ENCODE assay signal across 8 cellular contexts in the genomic region with DNA sequence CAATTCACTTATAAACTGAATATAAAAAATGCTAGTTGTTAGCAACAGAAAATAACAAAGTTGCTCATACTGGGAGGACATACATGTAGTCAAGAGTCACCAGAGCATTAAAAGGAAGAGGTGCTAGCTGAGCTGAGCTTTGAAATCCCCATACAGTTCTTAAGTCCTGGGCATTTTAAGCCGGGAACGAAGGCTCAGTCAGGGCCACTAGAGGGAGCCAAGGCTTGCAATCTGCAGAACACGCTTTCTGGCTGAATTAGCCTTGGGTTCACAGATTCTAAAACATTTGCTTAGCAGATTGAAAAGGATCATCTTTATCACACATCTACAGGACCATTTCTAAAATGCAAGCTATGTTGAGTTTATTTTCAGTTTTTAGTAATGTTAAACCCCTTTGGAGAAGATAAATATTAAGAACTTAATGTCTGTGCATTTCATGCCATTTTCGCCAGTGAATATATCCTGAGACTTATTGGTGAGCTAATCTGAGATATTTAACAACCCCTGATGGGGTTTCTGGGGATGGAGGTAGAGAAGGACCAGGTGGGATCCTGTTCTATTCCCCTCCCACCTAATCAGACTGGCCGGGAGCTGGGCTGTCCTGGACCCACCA. TPM values are rescaled to one million over a fixed set of nuclear protein-coding genes. Genes with fewer than 3 reads are reported as not detected.
DNase-seq lines count a peak whose midpoint lies in the region; ATAC-seq and TF ChIP-seq lines count a peak whose summit lies in the region.

No MANE protein-coding gene starts in this region.

- in situ Hi-C loops in G401 (cut with HindIII; ENCODE audit: low sequenced_read_pairs), result no loop called here

- H3K9me3 Mint-ChIP-seq in activated CD8-positive, alpha-beta T cell treated with anti-CD3 and anti-CD28 coated beads for 36 hours, result no peaks in the 10 kb centered on the region

- ATAC-seq in HG03196 (IDR thresholded peaks at IDR 0.05; ENCODE audit: unreplicated experiment) (peak; percentile 65), HG03378 (IDR thresholded peaks at IDR 0.05; ENCODE audit: unreplicated experiment) (no peak)
- ATAC-seq in activated CD8-positive, alpha-beta T cell treated with anti-CD3 and anti-CD28 coated beads for 36 hours, result peak; percentile 42
- ATAC-seq in stimulated activated naive CD8-positive, alpha-beta T cell treated with anti-CD3 and anti-CD28 coated beads, Interleukin-15, Interleukin-2, amounts not matched to agents 100 U/mL and 50 U/mL, for 24 hours, result peak; percentile 49

- TF ChIP-seq CTCF in activated CD8-positive, alpha-beta T cell treated with anti-CD3 and anti-CD28 coated beads for 36 hours (IDR thresholded peaks at IDR 0.05), result peak; percentile 63

- no peak overlapping the region for H3K27ac Mint-ChIP-seq in activated CD8-positive, alpha-beta T cell treated with anti-CD3 and anti-CD28 coated beads for 36 hours

- no peaks in the 10 kb centered on the region for H3K27me3 Mint-ChIP-seq in activated CD8-positive, alpha-beta T cell treated with anti-CD3 and anti-CD28 coated beads for 36 hours

- POLR2A ChIA-PET in activated CD8-positive, alpha-beta T cell treated with anti-CD3 and anti-CD28 coated beads for 36 hours (lab: Charles Lee), result no interaction called here

- H3K4me1 Mint-ChIP-seq in activated CD8-positive, alpha-beta T cell treated with anti-CD3 and anti-CD28 coated beads for 36 hours (ENCODE audit: low read depth), result no peaks in the 10 kb centered on the region

- H3K36me3 Mint-ChIP-seq in activated CD8-positive, alpha-beta T cell treated with anti-CD3 and anti-CD28 coated beads for 36 hours (ENCODE audit: low read depth), result no peaks in the 10 kb centered on the region

- no peak overlapping the region for H3K4me3 Mint-ChIP-seq in activated CD8-positive, alpha-beta T cell treated with anti-CD3 and anti-CD28 coated beads for 36 hours

- intact Hi-C loops in activated CD8-positive, alpha-beta T cell treated with anti-CD3 and anti-CD28 coated beads for 36 hours (cut with micrococcal nuclease), result loop anchor here (10.0 kb wide), 1 partner anchor 814 kb away; no protein-coding TSS in a partner anchor

- DNase-seq in G401 (ENCODE audit: low spot score) (peak; percentile 80), NCI-H526 treated with DMSO at 0.1 percent for 48 hours (lab: John Stamatoyannopoulos, UW) (peak; percentile 64), epidermal melanocyte (ENCODE audit: insufficient read length, low spot score) (peak; percentile 79), myocyte (ENCODE audit: low read depth) (peak; percentile 83)
- DNase-seq in activated CD8-positive, alpha-beta T cell treated with anti-CD3 and anti-CD28 coated beads for 36 hours, result peak; percentile 78
- DNase-seq in stimulated activated naive CD8-positive, alpha-beta T cell treated with anti-CD3 and anti-CD28 coated beads, Interleukin-15, Interleukin-2, amounts not matched to agents 100 U/mL and 50 U/mL, for 24 hours, result peak; percentile 62

- CTCF ChIA-PET in activated CD8-positive, alpha-beta T cell treated with anti-CD3 and anti-CD28 coated beads for 36 hours (lab: Charles Lee), result interaction anchor here (0.6 to 3.0 kb wide), 38 partner anchors 9 to 1036 kb away, joined by 3 to 18 read pairs (median 4); no protein-coding TSS in a partner anchor

RNA-seq across cellular contexts. Expression of a gene that starts 26.3 kb away (rescaled TPM):
- total RNA-seq in G401 (2014; rRNA removed; shearing (Covaris generic)), result 1.3 and 2.1 TPM in 2 replicates
- total RNA-seq in activated CD8-positive, alpha-beta T cell treated with anti-CD3 and anti-CD28 coated beads for 36 hours, result under 1 TPM; 0.29 to 0.95 TPM
- total RNA-seq in myocyte, result 2.4 and 2.5 TPM in 2 replicates
- polyA plus RNA-seq in myocyte (2012), result 1.6 TPM
